Comparison of ENCODE assay signal across 1 cellular context in the genomic region with DNA sequence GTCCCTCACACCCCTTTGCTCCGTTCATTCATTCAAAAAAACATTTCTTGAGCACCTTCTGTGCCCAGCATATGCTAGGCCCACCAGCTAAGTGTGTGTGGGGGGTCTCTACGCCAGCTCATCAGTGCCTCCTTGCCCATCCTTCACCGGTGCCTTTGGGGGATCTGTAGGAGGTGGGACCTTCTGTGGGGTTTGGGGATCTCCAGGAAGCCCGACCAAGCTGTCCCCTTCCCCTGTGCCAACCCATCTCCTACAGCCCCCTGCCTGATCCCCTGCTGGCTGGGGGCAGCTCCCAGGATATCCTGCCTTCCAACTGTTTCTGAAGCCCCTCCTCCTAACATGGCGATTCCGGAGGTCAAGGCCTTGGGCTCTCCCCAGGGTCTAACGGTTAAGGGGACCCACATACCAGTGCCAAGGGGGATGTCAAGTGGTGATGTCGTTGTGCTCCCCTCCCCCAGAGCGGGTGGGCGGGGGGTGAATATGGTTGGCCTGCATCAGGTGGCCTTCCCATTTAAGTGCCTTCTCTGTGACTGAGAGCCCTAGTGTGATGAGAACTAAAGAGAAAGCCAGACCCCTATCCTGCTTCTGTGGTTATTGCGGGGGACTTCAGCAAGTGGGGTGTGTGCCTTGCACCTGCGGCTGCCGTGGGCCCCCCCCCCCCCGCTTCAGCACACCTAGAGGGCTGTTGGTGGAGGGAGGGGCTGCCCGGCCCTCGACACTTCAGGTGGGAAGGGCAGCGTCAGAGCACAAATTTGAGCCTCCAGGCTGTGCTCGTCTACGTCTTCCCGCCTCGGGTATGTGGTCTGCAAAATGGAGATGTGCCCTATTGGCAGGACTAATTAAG.
TF ChIP-seq lines count a peak whose summit lies in the region.

No MANE protein-coding gene starts in this region.

TF ChIP-seq in K562, 482 proteins besides CTCF, POLR2A, EP300 and RAD21 (continued from another document):
- TF ChIP-seq, protein P1, sequence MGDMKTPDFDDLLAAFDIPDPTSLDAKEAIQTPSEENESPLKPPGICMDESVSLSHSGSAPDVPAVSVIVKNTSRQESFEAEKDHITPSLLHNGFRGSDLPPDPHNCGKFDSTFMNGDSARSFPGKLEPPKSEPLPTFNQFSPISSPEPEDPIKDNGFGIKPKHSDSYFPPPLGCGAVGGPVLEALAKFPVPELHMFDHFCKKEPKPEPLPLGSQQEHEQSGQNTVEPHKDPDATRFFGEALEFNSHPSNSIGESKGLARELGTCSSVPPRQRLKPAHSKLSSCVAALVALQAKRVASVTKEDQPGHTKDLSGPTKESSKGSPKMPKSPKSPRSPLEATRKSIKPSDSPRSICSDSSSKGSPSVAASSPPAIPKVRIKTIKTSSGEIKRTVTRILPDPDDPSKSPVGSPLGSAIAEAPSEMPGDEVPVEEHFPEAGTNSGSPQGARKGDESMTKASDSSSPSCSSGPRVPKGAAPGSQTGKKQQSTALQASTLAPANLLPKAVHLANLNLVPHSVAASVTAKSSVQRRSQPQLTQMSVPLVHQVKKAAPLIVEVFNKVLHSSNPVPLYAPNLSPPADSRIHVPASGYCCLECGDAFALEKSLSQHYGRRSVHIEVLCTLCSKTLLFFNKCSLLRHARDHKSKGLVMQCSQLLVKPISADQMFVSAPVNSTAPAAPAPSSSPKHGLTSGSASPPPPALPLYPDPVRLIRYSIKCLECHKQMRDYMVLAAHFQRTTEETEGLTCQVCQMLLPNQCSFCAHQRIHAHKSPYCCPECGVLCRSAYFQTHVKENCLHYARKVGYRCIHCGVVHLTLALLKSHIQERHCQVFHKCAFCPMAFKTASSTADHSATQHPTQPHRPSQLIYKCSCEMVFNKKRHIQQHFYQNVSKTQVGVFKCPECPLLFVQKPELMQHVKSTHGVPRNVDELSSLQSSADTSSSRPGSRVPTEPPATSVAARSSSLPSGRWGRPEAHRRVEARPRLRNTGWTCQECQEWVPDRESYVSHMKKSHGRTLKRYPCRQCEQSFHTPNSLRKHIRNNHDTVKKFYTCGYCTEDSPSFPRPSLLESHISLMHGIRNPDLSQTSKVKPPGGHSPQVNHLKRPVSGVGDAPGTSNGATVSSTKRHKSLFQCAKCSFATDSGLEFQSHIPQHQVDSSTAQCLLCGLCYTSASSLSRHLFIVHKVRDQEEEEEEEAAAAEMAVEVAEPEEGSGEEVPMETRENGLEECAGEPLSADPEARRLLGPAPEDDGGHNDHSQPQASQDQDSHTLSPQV (IDR thresholded peaks at IDR 0.05): 0 out of 2 replicates have a peak, but pooled peaks have one; percentile 10
- TF ChIP-seq, protein P2, sequence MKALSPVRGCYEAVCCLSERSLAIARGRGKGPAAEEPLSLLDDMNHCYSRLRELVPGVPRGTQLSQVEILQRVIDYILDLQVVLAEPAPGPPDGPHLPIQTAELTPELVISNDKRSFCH (CRISPR knock-in tag; IDR thresholded peaks at IDR 0.05): no peak
- TF ChIP-seq, protein P2 (tag; IDR thresholded peaks at IDR 0.05): no peak
- 0 out of 2 replicates have a peak, but pooled peaks have one; percentile 22 for TF ChIP-seq MTA3 (IDR thresholded peaks at IDR 0.05; ENCODE audit: borderline replicate concordance)
- TF ChIP-seq SMAD3 (CRISPR knock-in tag; conservative IDR thresholded peaks at IDR 0.05): no peak
- TF ChIP-seq, protein P3, sequence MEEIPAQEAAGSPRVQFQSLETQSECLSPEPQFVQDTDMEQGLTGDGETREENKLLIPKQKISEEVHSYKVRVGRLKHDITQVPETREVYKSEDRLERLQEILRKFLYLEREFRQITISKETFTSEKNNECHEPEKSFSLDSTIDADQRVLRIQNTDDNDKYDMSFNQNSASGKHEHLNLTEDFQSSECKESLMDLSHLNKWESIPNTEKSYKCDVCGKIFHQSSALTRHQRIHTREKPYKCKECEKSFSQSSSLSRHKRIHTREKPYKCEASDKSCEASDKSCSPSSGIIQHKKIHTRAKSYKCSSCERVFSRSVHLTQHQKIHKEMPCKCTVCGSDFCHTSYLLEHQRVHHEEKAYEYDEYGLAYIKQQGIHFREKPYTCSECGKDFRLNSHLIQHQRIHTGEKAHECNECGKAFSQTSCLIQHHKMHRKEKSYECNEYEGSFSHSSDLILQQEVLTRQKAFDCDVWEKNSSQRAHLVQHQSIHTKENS (CRISPR knock-in tag; IDR thresholded peaks at IDR 0.05): no peak
- TF ChIP-seq, protein P4, sequence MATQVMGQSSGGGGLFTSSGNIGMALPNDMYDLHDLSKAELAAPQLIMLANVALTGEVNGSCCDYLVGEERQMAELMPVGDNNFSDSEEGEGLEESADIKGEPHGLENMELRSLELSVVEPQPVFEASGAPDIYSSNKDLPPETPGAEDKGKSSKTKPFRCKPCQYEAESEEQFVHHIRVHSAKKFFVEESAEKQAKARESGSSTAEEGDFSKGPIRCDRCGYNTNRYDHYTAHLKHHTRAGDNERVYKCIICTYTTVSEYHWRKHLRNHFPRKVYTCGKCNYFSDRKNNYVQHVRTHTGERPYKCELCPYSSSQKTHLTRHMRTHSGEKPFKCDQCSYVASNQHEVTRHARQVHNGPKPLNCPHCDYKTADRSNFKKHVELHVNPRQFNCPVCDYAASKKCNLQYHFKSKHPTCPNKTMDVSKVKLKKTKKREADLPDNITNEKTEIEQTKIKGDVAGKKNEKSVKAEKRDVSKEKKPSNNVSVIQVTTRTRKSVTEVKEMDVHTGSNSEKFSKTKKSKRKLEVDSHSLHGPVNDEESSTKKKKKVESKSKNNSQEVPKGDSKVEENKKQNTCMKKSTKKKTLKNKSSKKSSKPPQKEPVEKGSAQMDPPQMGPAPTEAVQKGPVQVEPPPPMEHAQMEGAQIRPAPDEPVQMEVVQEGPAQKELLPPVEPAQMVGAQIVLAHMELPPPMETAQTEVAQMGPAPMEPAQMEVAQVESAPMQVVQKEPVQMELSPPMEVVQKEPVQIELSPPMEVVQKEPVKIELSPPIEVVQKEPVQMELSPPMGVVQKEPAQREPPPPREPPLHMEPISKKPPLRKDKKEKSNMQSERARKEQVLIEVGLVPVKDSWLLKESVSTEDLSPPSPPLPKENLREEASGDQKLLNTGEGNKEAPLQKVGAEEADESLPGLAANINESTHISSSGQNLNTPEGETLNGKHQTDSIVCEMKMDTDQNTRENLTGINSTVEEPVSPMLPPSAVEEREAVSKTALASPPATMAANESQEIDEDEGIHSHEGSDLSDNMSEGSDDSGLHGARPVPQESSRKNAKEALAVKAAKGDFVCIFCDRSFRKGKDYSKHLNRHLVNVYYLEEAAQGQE (CRISPR knock-in tag; IDR thresholded peaks at IDR 0.05; ENCODE audit: low read depth): peak; percentile 43; the same call in 1 of the 2 replicates
- TF ChIP-seq LARP7 (IDR thresholded peaks at IDR 0.05): no peak
- TF ChIP-seq POLR2G (IDR thresholded peaks at IDR 0.05; ENCODE audit: low read depth, low read length): peak; percentile 12; the same call in 1 of the 2 replicates
- no peak for TF ChIP-seq ZNF589 (CRISPR knock-in tag; IDR thresholded peaks at IDR 0.05; ENCODE audit: low read depth)
- TF ChIP-seq, protein P5, sequence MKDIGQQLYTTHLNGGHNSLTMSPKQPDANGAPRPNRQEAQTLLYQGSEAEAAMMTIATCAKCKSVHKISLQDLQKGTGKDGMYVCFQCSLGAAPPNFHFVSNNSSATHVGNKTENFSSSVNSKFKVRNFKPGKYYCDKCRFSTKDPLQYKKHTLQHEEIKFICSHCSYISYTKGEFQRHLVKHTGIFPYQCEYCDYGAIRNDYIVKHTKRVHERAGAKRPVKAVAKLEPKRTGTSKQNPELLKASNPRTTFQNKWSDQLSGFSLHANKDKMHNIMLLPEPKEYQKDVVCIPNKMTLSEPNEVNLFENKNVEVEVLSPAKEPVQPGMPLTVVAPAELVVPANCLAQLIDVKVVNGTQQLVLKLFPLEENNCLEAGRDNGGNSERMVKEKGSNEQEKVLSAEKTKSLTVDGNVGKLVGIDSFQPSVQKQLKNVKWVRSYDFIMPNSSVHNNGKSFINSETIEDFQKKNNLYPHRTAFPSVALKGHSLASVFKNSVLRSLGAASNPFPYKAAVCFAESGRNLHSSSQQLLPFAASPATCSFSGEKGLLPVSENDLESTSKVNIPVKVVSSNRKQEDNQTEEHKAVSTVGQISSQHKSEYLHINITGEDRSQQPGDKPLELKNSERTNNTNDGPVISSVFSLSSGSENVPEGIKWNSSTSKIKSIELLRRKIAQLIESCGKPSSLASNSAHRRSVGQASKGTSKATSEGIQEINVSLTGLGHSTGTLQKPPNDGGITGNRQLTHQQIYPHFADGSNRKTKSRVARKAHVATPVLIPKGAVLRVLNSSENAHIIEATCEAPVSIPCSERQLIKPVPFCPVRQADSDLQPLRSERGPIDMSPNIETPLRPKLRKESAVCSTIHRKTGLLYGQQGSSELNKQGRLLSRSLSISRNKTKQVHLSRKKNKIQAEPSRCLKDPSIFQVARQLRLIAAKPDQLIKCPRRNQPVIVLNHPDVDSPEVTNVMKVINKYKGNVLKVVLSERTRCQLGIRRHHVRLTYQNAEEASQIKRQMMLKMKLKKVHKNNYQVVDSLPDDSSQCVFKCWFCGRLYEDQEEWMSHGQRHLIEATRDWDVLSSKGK (CRISPR knock-in tag; IDR thresholded peaks at IDR 0.05): no peak
- peak; percentile 47 for TF ChIP-seq RBM22 (IDR thresholded peaks at IDR 0.05; ENCODE audit: low read depth, low read length, poor library complexity, severe bottlenecking)
- TF ChIP-seq TAF7 (tag; IDR thresholded peaks at IDR 0.05): no peak
- TF ChIP-seq CREBBP (IDR thresholded peaks at IDR 0.05; ENCODE audit: low read depth, low read length): no peak
- no peak for TF ChIP-seq ZNF24 (IDR thresholded peaks at IDR 0.05)
- TF ChIP-seq ZNF165 (CRISPR knock-in tag; IDR thresholded peaks at IDR 0.05; ENCODE audit: borderline replicate concordance): no peak
- TF ChIP-seq ZFP30 (CRISPR knock-in tag; IDR thresholded peaks at IDR 0.05; ENCODE audit: borderline replicate concordance): no peak
- 0 out of 2 replicates have a peak, but pooled peaks have one; percentile 42 for TF ChIP-seq ELF4 (CRISPR knock-in tag; IDR thresholded peaks at IDR 0.05)
- 0 out of 2 replicates have a peak, but pooled peaks have one; percentile 7 for TF ChIP-seq ELF1 (tag; IDR thresholded peaks at IDR 0.05)
- TF ChIP-seq GABPB2 (CRISPR knock-in tag; conservative IDR thresholded peaks at IDR 0.05): no peak
